1 cellular context compared by ENCODE assay signal in the genomic region with DNA sequence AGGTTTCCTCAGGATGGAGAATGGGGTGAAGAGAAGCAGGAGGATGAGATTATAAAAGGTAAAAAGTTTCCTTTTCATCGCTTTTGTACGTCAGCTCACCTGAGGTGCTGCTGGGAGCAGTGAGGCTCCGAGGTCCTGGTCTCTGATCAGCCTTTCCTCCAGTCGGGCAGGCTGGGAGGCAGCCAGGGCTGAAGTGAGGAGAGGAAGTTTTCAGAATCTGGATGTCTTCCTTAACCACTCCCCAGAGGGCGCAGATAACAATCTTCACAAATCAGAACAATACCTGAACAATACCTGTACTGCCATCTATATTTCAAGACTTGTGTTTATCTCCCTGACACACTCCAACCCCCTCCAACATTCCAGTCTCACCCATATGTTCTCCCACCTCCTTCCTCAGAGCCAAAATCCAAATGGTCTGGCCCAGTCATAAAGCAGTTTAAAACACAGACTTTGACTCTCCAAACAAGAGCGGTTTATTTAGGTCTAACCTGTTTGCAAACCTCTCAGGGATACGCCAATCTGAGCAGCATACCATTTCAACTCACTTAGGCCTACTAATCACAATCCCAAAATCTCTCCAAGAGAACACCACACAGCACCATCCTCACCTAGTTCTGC.
TF ChIP-seq lines count a peak whose summit lies in the region.

No MANE protein-coding gene starts in this region.

TF ChIP-seq in WTC11, 78 proteins besides CTCF, POLR2A, EP300 and RAD21:
- TF ChIP-seq FOXP1 (CRISPR knock-in tag; IDR thresholded peaks at IDR 0.05; ENCODE audit: borderline replicate concordance) (no peak), TEAD1 (CRISPR knock-in tag; IDR thresholded peaks at IDR 0.05) (no peak), OVOL2 (CRISPR knock-in tag; IDR thresholded peaks at IDR 0.05; ENCODE audit: borderline replicate concordance) (no peak), ZBTB21 (CRISPR knock-in tag; IDR thresholded peaks at IDR 0.05; ENCODE audit: borderline replicate concordance) (no peak), PRRX2 (CRISPR knock-in tag; IDR thresholded peaks at IDR 0.05) (no peak), IRF2 (CRISPR knock-in tag; IDR thresholded peaks at IDR 0.05; ENCODE audit: borderline replicate concordance, low read depth) (no peak), TP53 (CRISPR knock-in tag; IDR thresholded peaks at IDR 0.05) (no peak), ZNF317 (CRISPR knock-in tag; IDR thresholded peaks at IDR 0.05; ENCODE audit: borderline replicate concordance, low read depth) (no peak), SOX15 (CRISPR knock-in tag; IDR thresholded peaks at IDR 0.05) (no peak), SMAD3 (CRISPR knock-in tag; IDR thresholded peaks at IDR 0.05; ENCODE audit: borderline replicate concordance) (no peak), GTF2I (CRISPR knock-in tag; conservative IDR thresholded peaks at IDR 0.05) (no peak)
- TF ChIP-seq, protein P1, sequence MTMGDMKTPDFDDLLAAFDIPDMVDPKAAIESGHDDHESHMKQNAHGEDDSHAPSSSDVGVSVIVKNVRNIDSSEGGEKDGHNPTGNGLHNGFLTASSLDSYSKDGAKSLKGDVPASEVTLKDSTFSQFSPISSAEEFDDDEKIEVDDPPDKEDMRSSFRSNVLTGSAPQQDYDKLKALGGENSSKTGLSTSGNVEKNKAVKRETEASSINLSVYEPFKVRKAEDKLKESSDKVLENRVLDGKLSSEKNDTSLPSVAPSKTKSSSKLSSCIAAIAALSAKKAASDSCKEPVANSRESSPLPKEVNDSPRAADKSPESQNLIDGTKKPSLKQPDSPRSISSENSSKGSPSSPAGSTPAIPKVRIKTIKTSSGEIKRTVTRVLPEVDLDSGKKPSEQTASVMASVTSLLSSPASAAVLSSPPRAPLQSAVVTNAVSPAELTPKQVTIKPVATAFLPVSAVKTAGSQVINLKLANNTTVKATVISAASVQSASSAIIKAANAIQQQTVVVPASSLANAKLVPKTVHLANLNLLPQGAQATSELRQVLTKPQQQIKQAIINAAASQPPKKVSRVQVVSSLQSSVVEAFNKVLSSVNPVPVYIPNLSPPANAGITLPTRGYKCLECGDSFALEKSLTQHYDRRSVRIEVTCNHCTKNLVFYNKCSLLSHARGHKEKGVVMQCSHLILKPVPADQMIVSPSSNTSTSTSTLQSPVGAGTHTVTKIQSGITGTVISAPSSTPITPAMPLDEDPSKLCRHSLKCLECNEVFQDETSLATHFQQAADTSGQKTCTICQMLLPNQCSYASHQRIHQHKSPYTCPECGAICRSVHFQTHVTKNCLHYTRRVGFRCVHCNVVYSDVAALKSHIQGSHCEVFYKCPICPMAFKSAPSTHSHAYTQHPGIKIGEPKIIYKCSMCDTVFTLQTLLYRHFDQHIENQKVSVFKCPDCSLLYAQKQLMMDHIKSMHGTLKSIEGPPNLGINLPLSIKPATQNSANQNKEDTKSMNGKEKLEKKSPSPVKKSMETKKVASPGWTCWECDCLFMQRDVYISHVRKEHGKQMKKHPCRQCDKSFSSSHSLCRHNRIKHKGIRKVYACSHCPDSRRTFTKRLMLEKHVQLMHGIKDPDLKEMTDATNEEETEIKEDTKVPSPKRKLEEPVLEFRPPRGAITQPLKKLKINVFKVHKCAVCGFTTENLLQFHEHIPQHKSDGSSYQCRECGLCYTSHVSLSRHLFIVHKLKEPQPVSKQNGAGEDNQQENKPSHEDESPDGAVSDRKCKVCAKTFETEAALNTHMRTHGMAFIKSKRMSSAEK (CRISPR knock-in tag; IDR thresholded peaks at IDR 0.05; ENCODE audit: borderline replicate concordance): no peak
- TF ChIP-seq, protein P2, sequence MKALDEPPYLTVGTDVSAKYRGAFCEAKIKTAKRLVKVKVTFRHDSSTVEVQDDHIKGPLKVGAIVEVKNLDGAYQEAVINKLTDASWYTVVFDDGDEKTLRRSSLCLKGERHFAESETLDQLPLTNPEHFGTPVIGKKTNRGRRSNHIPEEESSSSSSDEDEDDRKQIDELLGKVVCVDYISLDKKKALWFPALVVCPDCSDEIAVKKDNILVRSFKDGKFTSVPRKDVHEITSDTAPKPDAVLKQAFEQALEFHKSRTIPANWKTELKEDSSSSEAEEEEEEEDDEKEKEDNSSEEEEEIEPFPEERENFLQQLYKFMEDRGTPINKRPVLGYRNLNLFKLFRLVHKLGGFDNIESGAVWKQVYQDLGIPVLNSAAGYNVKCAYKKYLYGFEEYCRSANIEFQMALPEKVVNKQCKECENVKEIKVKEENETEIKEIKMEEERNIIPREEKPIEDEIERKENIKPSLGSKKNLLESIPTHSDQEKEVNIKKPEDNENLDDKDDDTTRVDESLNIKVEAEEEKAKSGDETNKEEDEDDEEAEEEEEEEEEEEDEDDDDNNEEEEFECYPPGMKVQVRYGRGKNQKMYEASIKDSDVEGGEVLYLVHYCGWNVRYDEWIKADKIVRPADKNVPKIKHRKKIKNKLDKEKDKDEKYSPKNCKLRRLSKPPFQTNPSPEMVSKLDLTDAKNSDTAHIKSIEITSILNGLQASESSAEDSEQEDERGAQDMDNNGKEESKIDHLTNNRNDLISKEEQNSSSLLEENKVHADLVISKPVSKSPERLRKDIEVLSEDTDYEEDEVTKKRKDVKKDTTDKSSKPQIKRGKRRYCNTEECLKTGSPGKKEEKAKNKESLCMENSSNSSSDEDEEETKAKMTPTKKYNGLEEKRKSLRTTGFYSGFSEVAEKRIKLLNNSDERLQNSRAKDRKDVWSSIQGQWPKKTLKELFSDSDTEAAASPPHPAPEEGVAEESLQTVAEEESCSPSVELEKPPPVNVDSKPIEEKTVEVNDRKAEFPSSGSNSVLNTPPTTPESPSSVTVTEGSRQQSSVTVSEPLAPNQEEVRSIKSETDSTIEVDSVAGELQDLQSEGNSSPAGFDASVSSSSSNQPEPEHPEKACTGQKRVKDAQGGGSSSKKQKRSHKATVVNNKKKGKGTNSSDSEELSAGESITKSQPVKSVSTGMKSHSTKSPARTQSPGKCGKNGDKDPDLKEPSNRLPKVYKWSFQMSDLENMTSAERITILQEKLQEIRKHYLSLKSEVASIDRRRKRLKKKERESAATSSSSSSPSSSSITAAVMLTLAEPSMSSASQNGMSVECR (CRISPR knock-in tag; IDR thresholded peaks at IDR 0.05; ENCODE audit: borderline replicate concordance): no peak
- TF ChIP-seq, protein P3, sequence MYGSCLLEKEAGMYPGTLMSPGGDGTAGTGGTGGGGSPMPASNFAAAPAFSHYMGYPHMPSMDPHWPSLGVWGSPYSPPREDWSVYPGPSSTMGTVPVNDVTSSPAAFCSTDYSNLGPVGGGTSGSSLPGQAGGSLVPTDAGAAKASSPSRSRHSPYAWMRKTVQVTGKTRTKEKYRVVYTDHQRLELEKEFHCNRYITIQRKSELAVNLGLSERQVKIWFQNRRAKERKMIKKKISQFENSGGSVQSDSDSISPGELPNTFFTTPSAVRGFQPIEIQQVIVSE (CRISPR knock-in tag; IDR thresholded peaks at IDR 0.05; ENCODE audit: borderline replicate concordance): no peak
- TF ChIP-seq, protein P4, sequence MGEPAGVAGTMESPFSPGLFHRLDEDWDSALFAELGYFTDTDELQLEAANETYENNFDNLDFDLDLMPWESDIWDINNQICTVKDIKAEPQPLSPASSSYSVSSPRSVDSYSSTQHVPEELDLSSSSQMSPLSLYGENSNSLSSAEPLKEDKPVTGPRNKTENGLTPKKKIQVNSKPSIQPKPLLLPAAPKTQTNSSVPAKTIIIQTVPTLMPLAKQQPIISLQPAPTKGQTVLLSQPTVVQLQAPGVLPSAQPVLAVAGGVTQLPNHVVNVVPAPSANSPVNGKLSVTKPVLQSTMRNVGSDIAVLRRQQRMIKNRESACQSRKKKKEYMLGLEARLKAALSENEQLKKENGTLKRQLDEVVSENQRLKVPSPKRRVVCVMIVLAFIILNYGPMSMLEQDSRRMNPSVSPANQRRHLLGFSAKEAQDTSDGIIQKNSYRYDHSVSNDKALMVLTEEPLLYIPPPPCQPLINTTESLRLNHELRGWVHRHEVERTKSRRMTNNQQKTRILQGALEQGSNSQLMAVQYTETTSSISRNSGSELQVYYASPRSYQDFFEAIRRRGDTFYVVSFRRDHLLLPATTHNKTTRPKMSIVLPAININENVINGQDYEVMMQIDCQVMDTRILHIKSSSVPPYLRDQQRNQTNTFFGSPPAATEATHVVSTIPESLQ (CRISPR knock-in tag; IDR thresholded peaks at IDR 0.05): no peak
- TF ChIP-seq, protein P5, sequence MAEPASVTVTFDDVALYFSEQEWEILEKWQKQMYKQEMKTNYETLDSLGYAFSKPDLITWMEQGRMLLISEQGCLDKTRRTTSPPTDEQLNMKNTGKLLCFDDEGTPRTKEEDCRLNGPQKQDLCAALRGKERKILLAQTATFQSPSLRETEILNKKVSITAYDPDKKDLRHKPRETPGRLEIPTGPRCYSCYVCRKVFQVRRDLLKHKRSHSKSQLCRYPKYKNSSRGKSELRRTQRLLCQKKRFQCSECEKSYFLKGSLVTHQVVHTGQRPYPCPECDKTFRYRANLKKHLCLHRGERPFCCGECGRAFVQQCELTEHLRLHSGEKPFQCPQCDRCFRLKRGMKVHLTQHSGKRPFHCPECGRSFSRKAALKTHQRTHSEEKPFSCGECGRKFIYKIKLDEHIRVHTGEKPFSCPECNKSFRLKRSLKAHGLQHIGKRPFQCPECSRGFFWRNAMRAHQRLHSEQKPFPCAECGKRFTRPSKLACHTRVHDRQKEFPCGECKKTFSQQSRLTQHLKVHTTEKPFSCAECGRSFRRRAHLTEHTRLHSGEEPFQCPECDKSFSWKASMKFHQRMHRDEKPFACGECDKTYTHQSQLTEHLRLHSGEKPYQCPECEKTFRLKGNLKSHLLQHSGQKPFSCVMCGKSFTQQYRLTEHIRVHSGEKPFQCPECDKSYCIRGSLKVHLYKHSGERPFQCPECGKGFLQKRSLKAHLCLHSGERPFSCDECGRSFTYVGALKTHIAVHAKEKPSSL (CRISPR knock-in tag; conservative IDR thresholded peaks at IDR 0.05): no peak
